Comparison of ENCODE assay signal across 8 cellular contexts in genomic region chr1:151990856-151991198, GRCh38. TPM values are rescaled to one million over a fixed set of nuclear protein-coding genes. Genes with fewer than 3 reads are reported as not detected.
DNase-seq lines count a peak whose midpoint lies in the region; ATAC-seq and TF ChIP-seq lines count a peak whose summit lies in the region.

No MANE protein-coding gene starts in this region.

- peak overlapping the region; percentile 97 for H3K27ac ChIP-seq in mammary epithelial cell (ENCODE audit: insufficient read depth, low read depth, low read length)

- H3K9ac ChIP-seq in mammary epithelial cell (ENCODE audit: insufficient read depth, low read length), result peak overlapping the region; percentile 99

- no peaks in the 10 kb centered on the region for H3K27me3 ChIP-seq in mammary epithelial cell (ENCODE audit: insufficient read depth, low read length)

- H3K36me3 ChIP-seq in mammary epithelial cell (ENCODE audit: insufficient read depth, low read length), result peaks cover 16% of the 10 kb centered on the region

- no peak for ATAC-seq in naive thymus-derived CD8-positive, alpha-beta T cell
- no peak for ATAC-seq in HG02623 (IDR thresholded peaks at IDR 0.05; ENCODE audit: unreplicated experiment)

- H3K27ac Mint-ChIP-seq in naive thymus-derived CD8-positive, alpha-beta T cell, result peak overlapping the region in 6 of 10 donors; percentile 22 to 98 (median 52)

- peaks cover 51% of the 10 kb centered on the region for H3K4me1 ChIP-seq in mammary epithelial cell (ENCODE audit: insufficient read depth, low read length)

- dilution Hi-C loops in mammary epithelial cell (cut with HindIII; ENCODE audit: low sequenced_read_pairs), result no loop called here

- WGBS in mammary epithelial cell (ENCODE audit: low coverage, missing lambda C conversion rate), result 2% methylated on average over 4 of the region's 5 CpGs

- CTCF ChIA-PET in mammary epithelial cell (lab: Charles Lee; ENCODE audit: low non-redundant PET), result no interaction called here

- peaks cover 77% of the 10 kb centered on the region for H3K79me2 ChIP-seq in mammary epithelial cell (ENCODE audit: insufficient read depth, low read length)

- POLR2A ChIA-PET in naive thymus-derived CD8-positive, alpha-beta T cell (lab: Charles Lee), result no interaction called here

- H3K27me3 Mint-ChIP-seq in naive thymus-derived CD8-positive, alpha-beta T cell, result no peaks in the 10 kb centered on the region

- 0 out of 2 replicates have a peak overlapping the region, but pooled peaks have one; percentile 3 for H3K4me3 ChIP-seq in LNCaP clone FGC (ENCODE audit: low read depth, low read length)
- peak overlapping the region; percentile 54 to 93 (median 89) for H3K4me3 ChIP-seq in mammary epithelial cell (replicated peaks in 1 of 3; ENCODE audit: insufficient read depth in 1 of 3, low read depth in 2 of 3, low read length in 3 of 3)

- peak overlapping the region; percentile 80 for H3K4me2 ChIP-seq in mammary epithelial cell (ENCODE audit: insufficient read depth, low read depth, low read length)

- no peaks in the 10 kb centered on the region for H3K9me3 ChIP-seq in mammary epithelial cell (replicated peaks; ENCODE audit: insufficient read depth, low read length)

- peaks cover 0 to 7% (median 2%) of the 10 kb centered on the region in 3 donors for H3K36me3 Mint-ChIP-seq in naive thymus-derived CD8-positive, alpha-beta T cell

- H3K9me3 Mint-ChIP-seq in naive thymus-derived CD8-positive, alpha-beta T cell, result no peaks in the 10 kb centered on the region

- in situ Hi-C loops in mammary epithelial cell (cut with MboI; ENCODE audit: low sequenced_read_pairs in 2 of 2), result loop anchor here in 1 of 2 donors (10.0 kb wide), 1 partner anchor 46 kb away; no protein-coding TSS in a partner anchor

- peaks cover 3% of the 10 kb centered on the region for H4K20me1 ChIP-seq in mammary epithelial cell (ENCODE audit: insufficient read depth, low read length)

- DNase-seq in COR-L47 (lab: John Stamatoyannopoulos, UW) (peak; percentile 28), LNCaP clone FGC (ENCODE audit: low read depth) (peak; percentile 74), mammary epithelial cell (no peak), epidermal melanocyte (ENCODE audit: insufficient read length, low spot score) (no peak)
- no peak for DNase-seq in naive thymus-derived CD8-positive, alpha-beta T cell
- DNase-seq in activated effector memory CD4-positive, alpha-beta T cell treated with anti-CD3 and anti-CD28 coated beads, Interleukin-2, amount 50 U/mL, for 16 hours, result no peak
- DNase-seq in stimulated activated CD8-positive, alpha-beta memory T cell treated with anti-CD3 and anti-CD28 coated beads, Interleukin-4, amount 100 ng/mL, for 48 hours, result no peak

- H3K4me1 Mint-ChIP-seq in naive thymus-derived CD8-positive, alpha-beta T cell, result peaks cover 38 to 75% (median 71%) of the 10 kb centered on the region in 4 donors

- intact Hi-C loops in mammary epithelial cell (cut with micrococcal nuclease), result no loop called here

- TF ChIP-seq CTCF in LNCaP clone FGC (IDR thresholded peaks at IDR 0.05; ENCODE audit: control insufficient read depth, extremely low read depth, insufficient read depth), result no peak
- TF ChIP-seq CTCF in mammary epithelial cell (conservative IDR thresholded peaks at IDR 0.05 in 1 of 2, IDR thresholded peaks at IDR 0.05 in 1 of 2; ENCODE audit: extremely low read depth in 1 of 2, insufficient read depth in 1 of 2, low read depth in 1 of 2, low read length in 2 of 2), result no peak

- no TSS peak for BruUV-seq in mammary epithelial cell (replicated peaks; lab: Mats Ljungman, UMichigan)

- peak overlapping the region in 8 of 10 donors; percentile 8 to 98 (median 81) for H3K4me3 Mint-ChIP-seq in naive thymus-derived CD8-positive, alpha-beta T cell

- H2AFZ ChIP-seq in mammary epithelial cell (ENCODE audit: low read depth, low read length), result no peak overlapping the region

RNA-seq across cellular contexts. Expression of gene S100A10, which starts 2.8 kb away (rescaled TPM):
- total RNA-seq in mammary epithelial cell, result 1,000 to 10,000 TPM in 1 of 2 donors, 100 to 1,000 TPM in 1; 213 to 2,371 TPM
- polyA plus RNA-seq in mammary epithelial cell, result 1,008 TPM
- polyA minus RNA-seq in mammary epithelial cell, result 997 TPM
- 100 to 1,000 TPM; 198 to 212 TPM for total RNA-seq in naive thymus-derived CD8-positive, alpha-beta T cell
- 100 to 1,000 TPM; 629 to 783 (median 630) TPM for polyA plus RNA-seq in naive thymus-derived CD8-positive, alpha-beta T cell

RNA-seq across cellular contexts. Expression of gene S100A11, which starts 46.0 kb away (rescaled TPM):
- total RNA-seq in mammary epithelial cell, result 1,000 to 10,000 TPM in 1 of 2 donors, 100 to 1,000 TPM in 1; 395 to 2,534 TPM
- 4,742 TPM for polyA plus RNA-seq in mammary epithelial cell
- 4,355 TPM for polyA minus RNA-seq in mammary epithelial cell
- 10 to 100 TPM; 88.6 to 95.4 TPM for total RNA-seq in naive thymus-derived CD8-positive, alpha-beta T cell
- polyA plus RNA-seq in naive thymus-derived CD8-positive, alpha-beta T cell, result 100 to 1,000 TPM in 1 of 3 donors, 10 to 100 TPM in 2; 62.0 to 124 (median 74.6) TPM

Comparison
In these comparisons a context has a peak if more than half of its experiments do, and no peak if none do; other contexts are left out.
1. DNase-seq: peak in COR-L47 (single experiment) and LNCaP clone FGC (single experiment); none in mammary epithelial cell (single experiment), naive thymus-derived CD8-positive, alpha-beta T cell (0 of 10), epidermal melanocyte (single experiment), activated effector memory CD4-positive, alpha-beta T cell treated with anti-CD3 and anti-CD28 coated beads, Interleukin-2, amount 50 U/mL, for 16 hours (single experiment) and stimulated activated CD8-positive, alpha-beta memory T cell treated with anti-CD3 and anti-CD28 coated beads, Interleukin-4, amount 100 ng/mL, for 48 hours (single experiment).
2. RNA of gene S100A11, which starts 46.0 kb away (total RNA-seq): 395 to 2,534 TPM in mammary epithelial cell; 88.6 to 95.4 TPM in naive thymus-derived CD8-positive, alpha-beta T cell; every median in the first group is over 4 times any median in the second.